Comparison of ENCODE assay signal across 17 cellular contexts in the genomic region with DNA sequence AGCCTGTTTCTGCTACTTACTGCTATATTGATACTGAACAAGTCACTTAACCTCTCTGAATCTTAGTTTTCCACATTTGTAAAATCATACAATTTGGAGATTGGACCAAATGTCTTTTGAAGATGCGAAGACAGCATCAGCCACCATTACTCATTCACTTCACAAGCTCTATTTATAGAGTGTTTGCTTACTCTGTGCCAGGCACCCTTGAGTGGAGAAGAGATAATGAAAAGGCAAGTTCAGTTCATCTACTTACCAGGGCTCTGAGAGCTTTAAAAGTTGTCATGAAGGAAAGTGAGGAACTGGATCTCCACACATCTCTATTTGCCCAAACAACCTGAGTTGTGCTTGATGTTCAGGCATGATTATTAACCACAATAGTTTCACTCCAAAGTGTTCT.
DNase-seq lines count a peak whose midpoint lies in the region; TF ChIP-seq lines count a peak whose summit lies in the region.
"Had no signal": no experiment of that assay in that cellular context is flagged by ENCODE, and none has a peak within 500 bp of the region (broad histone marks: within the 10 kb centered on the region; RNA-seq: fewer than 3 reads in every experiment).

No MANE protein-coding gene starts in this region.

- H3K4me3 ChIP-seq in KMS-11 (IDR thresholded peaks at IDR 0.05; ENCODE audit: insufficient read depth, low read depth, low read length) (no peak overlapping the region), brain microvascular endothelial cell (ENCODE audit: low read depth, low read length) (no peak overlapping the region), left ventricle myocardium inferior (no peak overlapping the region), skeletal muscle tissue (ENCODE audit: low read length in 3 of 3) (no peak overlapping the region)
- H3K4me3 ChIP-seq: BLaER1 treated with 17β-estradiol and CSF1 and Interleukin-3, amounts not matched to agents 10 nM and 100 nM; HAP-1 had no signal

- H3K27me3 ChIP-seq in KMS-11 (ENCODE audit: insufficient read depth, low read depth) (no peaks in the 10 kb centered on the region), brain microvascular endothelial cell (replicated peaks) (no peaks in the 10 kb centered on the region), left ventricle myocardium inferior (ENCODE audit: low read depth) (no peaks in the 10 kb centered on the region), skeletal muscle tissue (ENCODE audit: control insufficient read depth in 3 of 3, insufficient read depth in 3 of 3, low read length in 3 of 3) (no peaks in the 10 kb centered on the region)
- H3K27me3 ChIP-seq: BLaER1 treated with 17β-estradiol and CSF1 and Interleukin-3, amounts not matched to agents 10 nM and 100 nM; dorsolateral prefrontal cortex had no signal

- H4K20me1 ChIP-seq in KMS-11 (ENCODE audit: insufficient read depth) = no peaks in the 10 kb centered on the region
- H4K20me1 ChIP-seq: BLaER1 treated with 17β-estradiol and CSF1 and Interleukin-3, amounts not matched to agents 10 nM and 100 nM had no signal

- H3K36me3 ChIP-seq in KMS-11 (ENCODE audit: insufficient read depth) (no peaks in the 10 kb centered on the region), brain microvascular endothelial cell (replicated peaks) (no peaks in the 10 kb centered on the region), left ventricle myocardium inferior (no peaks in the 10 kb centered on the region), skeletal muscle tissue (ENCODE audit: control insufficient read depth in 3 of 3, insufficient read depth in 3 of 3, low read length in 3 of 3) (no peaks in the 10 kb centered on the region)
- H3K36me3 ChIP-seq: BLaER1 treated with 17β-estradiol and CSF1 and Interleukin-3, amounts not matched to agents 10 nM and 100 nM; HAP-1 had no signal

- in situ Hi-C loops in brain microvascular endothelial cell (cut with HindIII; ENCODE audit: low pct_ligation_motif_present, low sequenced_read_pairs) = no loop called here

- H3K9me3 ChIP-seq in left ventricle myocardium inferior (replicated peaks) (no peaks in the 10 kb centered on the region), skeletal muscle tissue (ENCODE audit: control insufficient read depth in 3 of 3, low read length in 3 of 3) (no peaks in the 10 kb centered on the region)
- H3K9me3 ChIP-seq: BLaER1 treated with 17β-estradiol and CSF1 and Interleukin-3, amounts not matched to agents 10 nM and 100 nM; HAP-1 had no signal

- peak; percentile 7 for DNase-seq in brain microvascular endothelial cell
- no peak for DNase-seq in left ventricle myocardium inferior
- DNase-seq in NCI-H2107 treated with DMSO at 0.1 percent for 48 hours (lab: John Stamatoyannopoulos, UW; ENCODE audit: unreplicated experiment) = no peak
- no peak for DNase-seq in stimulated activated CD4-positive, alpha-beta T cell treated with anti-CD3 and anti-CD28 coated beads, Interleukin-15, amount 100 ng/mL, for 24 hours
- DNase-seq in H4 (ENCODE audit: low spot score) = no peak
- DNase-seq in mesenteric fat pad (ENCODE audit: low spot score) = no peak
- DNase-seq: activated CD4-positive, CD25-positive, alpha-beta regulatory T cell; activated T-cell treated with anti-CD3 and anti-CD28 coated beads, Interleukin-2, amount 50 U/mL, for 1 hour; central memory CD4-positive, alpha-beta T cell had no signal

- no peak overlapping the region for H3K27ac ChIP-seq in KMS-11
- H3K27ac ChIP-seq in brain microvascular endothelial cell = no peak overlapping the region
- H3K27ac ChIP-seq in left ventricle myocardium inferior (replicated peaks) = peak overlapping the region; percentile 73
- H3K27ac ChIP-seq in skeletal muscle tissue (ENCODE audit: low read depth, low read length) = peak overlapping the region; percentile 14
- H3K27ac ChIP-seq: BLaER1 treated with 17β-estradiol and CSF1 and Interleukin-3, amounts not matched to agents 10 nM and 100 nM; HL-60; parathyroid adenoma; RWPE1 had no signal

- H3K79me2 ChIP-seq in KMS-11 (ENCODE audit: insufficient read depth, low read depth) = no peaks in the 10 kb centered on the region
- H3K79me2 ChIP-seq: parathyroid adenoma had no signal

- H3K4me2 ChIP-seq in KMS-11 = no peak overlapping the region

- H3K4me1 ChIP-seq in KMS-11 (ENCODE audit: low read depth, poor library complexity, severe bottlenecking) (no peaks in the 10 kb centered on the region), left ventricle myocardium inferior (peaks cover 61% of the 10 kb centered on the region), skeletal muscle tissue (ENCODE audit: control insufficient read depth in 3 of 3, insufficient read depth in 3 of 3, low read length in 3 of 3) (peaks cover 5 to 16% (median 14%) of the 10 kb centered on the region in 3 donors)
- H3K4me1 ChIP-seq: HAP-1 had no signal

- peak overlapping the region; percentile 45; the same call in 1 of the 2 replicates for H2AFZ ChIP-seq in KMS-11 (ENCODE audit: low read depth)

- no peak for TF ChIP-seq CTCF in KMS-11 (conservative IDR thresholded peaks at IDR 0.05; ENCODE audit: low read depth, low read length)
- no peak for TF ChIP-seq CTCF in brain microvascular endothelial cell (IDR thresholded peaks at IDR 0.05; ENCODE audit: low read depth, low read length, missing control alignments)
- TF ChIP-seq CTCF in left ventricle myocardium inferior (IDR thresholded peaks at IDR 0.05; ENCODE audit: borderline replicate concordance) = no peak

- H3K9ac ChIP-seq in KMS-11 (no peak overlapping the region), skeletal muscle tissue (ENCODE audit: low read depth in 1 of 3, low read length in 3 of 3) (no peak overlapping the region)
- H3K9ac ChIP-seq: BLaER1 treated with 17β-estradiol and CSF1 and Interleukin-3, amounts not matched to agents 10 nM and 100 nM; parathyroid adenoma had no signal

- intact Hi-C loops in left ventricle myocardium inferior (cut with micrococcal nuclease) = loop anchor here (10.0 kb wide), 1 partner anchor 357 kb away; no protein-coding TSS in a partner anchor

Comparison
In these comparisons a context has a peak if more than half of its experiments do, and no peak if none do; other contexts are left out.
1. H3K27ac ChIP-seq: peak in left ventricle myocardium inferior (single experiment) and skeletal muscle tissue (single experiment); none in KMS-11 (single experiment) and brain microvascular endothelial cell (single experiment).